9 cellular contexts compared by ENCODE assay signal in the genomic region with DNA sequence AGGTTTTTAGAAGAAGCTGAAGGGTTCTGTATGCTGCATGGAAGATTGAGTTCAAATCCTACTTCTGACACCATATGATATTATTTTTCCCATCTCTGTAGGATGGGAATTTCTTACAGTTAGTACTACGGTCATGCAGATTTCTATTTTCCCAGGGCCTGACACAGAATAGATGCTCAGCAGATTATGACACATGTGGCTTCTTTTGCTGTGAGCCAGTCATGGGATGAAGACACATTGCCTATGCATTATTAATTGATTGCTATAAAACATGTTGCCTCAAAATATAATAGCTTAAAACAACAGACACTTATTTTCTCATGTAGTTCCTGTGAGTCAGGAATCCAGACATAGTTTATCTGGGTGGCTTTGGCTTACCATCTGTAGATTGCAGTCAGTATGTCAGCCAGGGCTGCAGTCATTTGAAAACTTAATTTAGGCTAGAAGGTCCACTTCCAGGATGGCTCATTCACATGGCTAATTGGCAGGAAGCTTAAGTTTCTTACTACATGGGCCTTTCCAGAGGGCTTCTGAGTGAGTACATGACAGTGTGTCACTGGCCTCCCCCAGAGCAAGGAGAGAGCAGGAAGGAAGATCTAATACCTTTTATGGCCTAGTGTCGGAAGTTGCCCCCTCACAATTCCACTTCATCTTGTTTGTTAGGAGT. TPM values are rescaled to one million over a fixed set of nuclear protein-coding genes. Genes with fewer than 3 reads are reported as not detected.
DNase-seq lines count a peak whose midpoint lies in the region; ATAC-seq, FAIRE-seq and TF ChIP-seq lines count a peak whose summit lies in the region.
"Had no signal": no experiment of that assay in that cellular context is flagged by ENCODE, and none has a peak within 500 bp of the region (broad histone marks: within the 10 kb centered on the region; RNA-seq: fewer than 3 reads in every experiment).

No MANE protein-coding gene starts in this region.

- H4K5ac ChIP-seq in H9 (ENCODE audit: insufficient read length, low read depth, low read length): no peak overlapping the region

- peaks cover 4% of the 10 kb centered on the region for H3K79me1 ChIP-seq in H9 (ENCODE audit: insufficient read depth, low read depth, low read length, poor library complexity, severe bottlenecking)

- H3K4me1 ChIP-seq in Peyer's patch (peaks cover 0 to 35% (median 0%) of the 10 kb centered on the region in 4 donors), H9 (ENCODE audit: insufficient read depth, low read length) (no peaks in the 10 kb centered on the region)

- no peak overlapping the region for H3K56ac ChIP-seq in H9 (ENCODE audit: insufficient read length, low read depth, low read length)

- no peak overlapping the region for H2BK12ac ChIP-seq in H9 (ENCODE audit: insufficient read length, low read depth, low read length)

- H3K36me3 ChIP-seq in Peyer's patch: peaks cover 0 to 20% (median 0%) of the 10 kb centered on the region in 3 donors

- DNase-seq in A172 (ENCODE audit: low spot score): peak; percentile 96
- DNase-seq in H54 (ENCODE audit: insufficient read length, low spot score): peak; percentile 14
- DNase-seq in iris pigment epithelial cell (ENCODE audit: low read depth): peak; percentile 89
- no peak for DNase-seq in NCI-H2107 treated with DMSO at 0.1 percent for 48 hours (lab: John Stamatoyannopoulos, UW; ENCODE audit: unreplicated experiment)
- no peak for DNase-seq in Peyer's patch
- no peak for DNase-seq in H9
- DNase-seq: NCI-H146 had no signal

- H3K27me3 Mint-ChIP-seq in activated T-helper 17 cell treated with anti-CD3 and anti-CD28 coated beads, Interleukin-2, amount 50 U/mL, for 72 hours: no peaks in the 10 kb centered on the region
- H3K27me3 Mint-ChIP-seq in H9 (ENCODE audit: low read depth): no peaks in the 10 kb centered on the region

- no peak overlapping the region for H2BK15ac ChIP-seq in H9 (ENCODE audit: low read depth, low read length)

- H2AK5ac ChIP-seq in H9 (ENCODE audit: insufficient read length, low read length): no peak overlapping the region

- H3K27me3 ChIP-seq in Peyer's patch: no peaks in the 10 kb centered on the region
- H3K27me3 ChIP-seq in H9 (ENCODE audit: insufficient read depth, low read length): no peaks in the 10 kb centered on the region

- H3K79me2 ChIP-seq in H9 (ENCODE audit: insufficient read depth, low read length): peaks cover 15% of the 10 kb centered on the region; the same call in 1 of the 2 replicates

- H3K9ac ChIP-seq in H9 (ENCODE audit: extremely low read depth, insufficient read length, low read length): no peak overlapping the region

- peaks cover 47% of the 10 kb centered on the region for H3K4me1 Mint-ChIP-seq in activated T-helper 17 cell treated with anti-CD3 and anti-CD28 coated beads, Interleukin-2, amount 50 U/mL, for 72 hours
- peaks cover 17 to 38% of the 10 kb centered on the region in 2 experiments for H3K4me1 Mint-ChIP-seq in H9

- H3K36me3 Mint-ChIP-seq in activated T-helper 17 cell treated with anti-CD3 and anti-CD28 coated beads, Interleukin-2, amount 50 U/mL, for 72 hours (ENCODE audit: low read depth): peaks cover 58% of the 10 kb centered on the region
- peaks cover 14 to 17% (median 14%) of the 10 kb centered on the region in 3 experiments; a peak in 6 of 7 replicates for H3K36me3 Mint-ChIP-seq in H9 (ENCODE audit: insufficient read depth in 1 of 3, low read depth in 3 of 3)

- H3K9me3 ChIP-seq in Peyer's patch (peaks cover 0 to 3% (median 0%) of the 10 kb centered on the region in 4 donors), H9 (ENCODE audit: control insufficient read depth, low read depth, low read length) (no peaks in the 10 kb centered on the region)

- H4K20me1 ChIP-seq in H9 (ENCODE audit: control insufficient read depth, insufficient read depth, insufficient read length): no peaks in the 10 kb centered on the region

- H4K8ac ChIP-seq in H9 (replicated peaks; ENCODE audit: insufficient read length, low read depth, low read length): no peak overlapping the region

- no peak overlapping the region for H2AFZ ChIP-seq in H9 (ENCODE audit: low read length)

- no peak overlapping the region for H3K14ac ChIP-seq in H9 (ENCODE audit: insufficient read depth, low read length)

- H3K27ac Mint-ChIP-seq in activated T-helper 17 cell treated with anti-CD3 and anti-CD28 coated beads, Interleukin-2, amount 50 U/mL, for 72 hours: peak overlapping the region; percentile 30
- H3K27ac Mint-ChIP-seq in H9: peak overlapping the region in 1 of 3 experiments; percentile 68; a peak in 2 of 7 replicates

- H3K4me2 ChIP-seq in H9 (ENCODE audit: insufficient read depth, insufficient read length, low read length): no peak overlapping the region

- TF ChIP-seq POLR2A in H54 (IDR thresholded peaks at IDR 0.05; ENCODE audit: low read depth, low read length): no peak
- no peak for TF ChIP-seq POLR2A in Peyer's patch (IDR thresholded peaks at IDR 0.05)

- H2BK5ac ChIP-seq in H9 (ENCODE audit: insufficient read length, low read length): no peak overlapping the region

- no peak overlapping the region for H2BK20ac ChIP-seq in H9 (ENCODE audit: low read depth, low read length, poor library complexity, severe bottlenecking)

- H3K18ac ChIP-seq in H9 (ENCODE audit: insufficient read length, low read depth, low read length): no peak overlapping the region

- peak; percentile 96 for FAIRE-seq in H54 (lab: Jason Lieb, UNC)

- no peak overlapping the region for H2BK120ac ChIP-seq in H9 (ENCODE audit: low read depth, low read length, poor library complexity, severe bottlenecking)

- peaks cover 5% of the 10 kb centered on the region for H3K9me3 Mint-ChIP-seq in activated T-helper 17 cell treated with anti-CD3 and anti-CD28 coated beads, Interleukin-2, amount 50 U/mL, for 72 hours
- no peaks in the 10 kb centered on the region for H3K9me3 Mint-ChIP-seq in H9

- TF ChIP-seq CTCF in Peyer's patch (IDR thresholded peaks at IDR 0.05) (no peak), H9 (conservative IDR thresholded peaks at IDR 0.05) (no peak)

- no peak overlapping the region for H4K91ac ChIP-seq in H9 (ENCODE audit: insufficient read length, low read depth, low read length)

- H3K4me3 ChIP-seq in Peyer's patch: no peak overlapping the region

- H3T11ph ChIP-seq in H9 (ENCODE audit: low read length): no peak overlapping the region

- H3K27ac ChIP-seq in Peyer's patch (no peak overlapping the region), H9 (ENCODE audit: insufficient read length, low read depth, low read length) (no peak overlapping the region)

- no peak overlapping the region for H3K23ac ChIP-seq in H9 (ENCODE audit: insufficient read length, low read depth, low read length)

- no peak overlapping the region for H3K4ac ChIP-seq in H9 (ENCODE audit: low read depth, low read length)

- ATAC-seq in activated T-helper 17 cell treated with anti-CD3 and anti-CD28 coated beads, Interleukin-2, amount 50 U/mL, for 72 hours (replicated peaks): peak; percentile 97
- ATAC-seq in HG03442 (IDR thresholded peaks at IDR 0.05; ENCODE audit: unreplicated experiment): no peak

- WGBS in H9 (ENCODE audit: extremely low coverage, insufficient read length, low lambda C conversion rate): no CpG with 5 or more reads among the region's 2 CpGs

- H3K4me3 Mint-ChIP-seq in activated T-helper 17 cell treated with anti-CD3 and anti-CD28 coated beads, Interleukin-2, amount 50 U/mL, for 72 hours: peak overlapping the region; percentile 18
- H3K4me3 Mint-ChIP-seq in H9: no peak overlapping the region

- H3K23me2 ChIP-seq in H9 (ENCODE audit: insufficient read length, low read depth, low read length, poor library complexity, severe bottlenecking): no peaks in the 10 kb centered on the region

RNA-seq across cellular contexts. Expression of a gene that starts 29.5 kb away (rescaled TPM):
- 16.7 and 17.9 TPM in 2 replicates for total RNA-seq in A172 (2014; rRNA removed; shearing (Covaris generic))
- total RNA-seq in activated T-helper 17 cell treated with anti-CD3 and anti-CD28 coated beads, Interleukin-2, amount 50 U/mL, for 72 hours: 10 to 100 TPM; 62.4 to 82.8 TPM
- 10 to 100 TPM; 34.4 to 72.6 (median 39.8) TPM for total RNA-seq in Peyer's patch
- total RNA-seq in H9 (2021): 96.4 and 98.5 TPM in 2 replicates

Comparison
In these comparisons a context has a peak if more than half of its experiments do, and no peak if none do; other contexts are left out.
1. DNase-seq: peak in A172 (single experiment), H54 (single experiment) and iris pigment epithelial cell (single experiment); none in NCI-H2107 treated with DMSO at 0.1 percent for 48 hours (single experiment), Peyer's patch (0 of 3) and H9 (single experiment).